13 cellular contexts compared by ENCODE assay signal in the genomic region with DNA sequence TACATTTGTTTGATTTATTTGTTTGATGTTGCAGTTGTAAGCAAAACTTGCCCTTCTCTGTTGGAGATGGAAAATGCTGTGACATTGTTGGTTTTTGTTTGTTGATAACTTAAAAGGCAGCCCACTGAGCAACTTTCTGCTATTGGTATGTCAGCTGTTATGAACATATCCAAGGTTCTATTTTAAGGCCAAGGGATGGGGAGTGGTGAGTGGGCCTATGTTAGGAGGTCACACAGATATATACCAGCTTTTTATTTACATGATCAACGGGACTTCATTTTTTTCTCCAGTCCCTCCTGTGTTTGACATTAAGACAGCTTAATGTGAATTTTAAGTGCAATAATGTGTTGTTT. TPM values are rescaled to one million over a fixed set of nuclear protein-coding genes. Genes with fewer than 3 reads are reported as not detected.
A peak's percentile ranks its signal among the peaks of the same experiment; 100 is the strongest.
DNase-seq lines count a peak whose midpoint lies in the region; ATAC-seq, FAIRE-seq and TF ChIP-seq lines count a peak whose summit lies in the region.
"Had no signal": no experiment of that assay in that cellular context is flagged by ENCODE, and none has a peak within 500 bp of the region (broad histone marks: within the 10 kb centered on the region; RNA-seq: fewer than 3 reads in every experiment).

No MANE protein-coding gene starts in this region.

- 81% methylated on average over 1 of the region's 1 CpG for WGBS in SK-N-SH (ENCODE audit: low lambda C conversion rate)

- no TSS peak for BruUV-seq in endothelial cell of umbilical vein (replicated peaks; lab: Mats Ljungman, UMichigan)

- H3K27me3 ChIP-seq in SK-N-SH (ENCODE audit: insufficient read depth) (no peaks in the 10 kb centered on the region), endothelial cell of umbilical vein (ENCODE audit: control insufficient read depth in 2 of 2, insufficient read depth in 2 of 2, low read length in 2 of 2) (no peaks in the 10 kb centered on the region)

- TF ChIP-seq POLR2A in endothelial cell of umbilical vein (IDR thresholded peaks at IDR 0.05; ENCODE audit: low read depth, low read length): no peak

- H3K4me1 ChIP-seq in SK-N-SH (ENCODE audit: control insufficient read depth in 1 of 2, insufficient read depth in 2 of 2, low read depth in 1 of 2, low read length in 1 of 2) (peaks cover 11 to 34% of the 10 kb centered on the region in 2 experiments; a peak in 3 of 4 replicates), endothelial cell of umbilical vein (ENCODE audit: control insufficient read depth, extremely low read depth, insufficient read depth, low read length) (peaks cover 30% of the 10 kb centered on the region)

- POLR2A ChIA-PET in SK-N-SH (lab: Yijun Ruan, JAX) (no interaction called here), endothelial cell of umbilical vein (lab: Charles Lee) (no interaction called here)

- H3K9me1 ChIP-seq in endothelial cell of umbilical vein (replicated peaks; ENCODE audit: control insufficient read depth, extremely low read depth, insufficient read depth, low read length): no peaks in the 10 kb centered on the region

- peaks cover 99% of the 10 kb centered on the region for H3K79me2 ChIP-seq in SK-N-SH (ENCODE audit: insufficient read depth)
- peaks cover 97% of the 10 kb centered on the region for H3K79me2 ChIP-seq in endothelial cell of umbilical vein (ENCODE audit: control insufficient read depth, insufficient read depth, low read length)

- no peak for TF ChIP-seq RAD21 in SK-N-SH (IDR thresholded peaks at IDR 0.05; ENCODE audit: low read length)

- H3K27me3 Mint-ChIP-seq in natural killer cell treated with Interleukin-12 subunit alpha and Interleukin-12 subunit beta and Interleukin-15 and Interleukin-18, amount 100 ng/mL, for 72 hours: no peaks in the 10 kb centered on the region
- H3K27me3 Mint-ChIP-seq in type B pancreatic cell: no peaks in the 10 kb centered on the region
- H3K27me3 Mint-ChIP-seq: IgD-negative memory B cell; stimulated activated naive B cell treated with anti-CD40 and anti-IgM and Interleukin-4, amounts not matched to agents 10 μg/mL and 1 μg/mL and 100 μg/mL, for 72 hours had no signal

- FAIRE-seq in endothelial cell of umbilical vein (lab: Jason Lieb, UNC): no peak

- CTCF ChIA-PET in SK-N-SH (lab: Yijun Ruan, JAX) (interaction anchor here (1.4 to 2.1 kb wide), 2 partner anchors 748 to 1507 kb away, joined by 4 to 8 read pairs; no protein-coding TSS in a partner anchor), endothelial cell of umbilical vein (lab: Charles Lee) (interaction anchor here (1.1 to 1.9 kb wide), 7 partner anchors 10 to 1508 kb away, joined by 3 to 10 read pairs (median 3); no protein-coding TSS in a partner anchor)

- DNase-seq in SK-N-SH (no peak), endothelial cell of umbilical vein (ENCODE audit: low read depth, low spot score) (no peak), type B pancreatic cell (ENCODE audit: extremely low spot score, unreplicated experiment) (no peak)
- no peak for DNase-seq in natural killer cell treated with Interleukin-12 subunit alpha and Interleukin-12 subunit beta and Interleukin-15 and Interleukin-18, amount 100 ng/mL, for 72 hours (ENCODE audit: low spot score)
- DNase-seq: activated CD8-positive, alpha-beta memory T cell treated with anti-CD3 and anti-CD28 coated beads, Interleukin-2, amount 50 U/mL, for 48 hours; NCI-H446 treated with DMSO at 0.1 percent for 48 hours; stimulated activated naive B cell treated with anti-CD40 and anti-IgM and Interleukin-4, amounts not matched to agents 10 μg/mL and 1 μg/mL and 100 μg/mL, for 72 hours had no signal

- peaks cover 9% of the 10 kb centered on the region for H3K36me3 Mint-ChIP-seq in natural killer cell treated with Interleukin-12 subunit alpha and Interleukin-12 subunit beta and Interleukin-15 and Interleukin-18, amount 100 ng/mL, for 72 hours
- H3K36me3 Mint-ChIP-seq in type B pancreatic cell: no peaks in the 10 kb centered on the region
- H3K36me3 Mint-ChIP-seq: IgD-negative memory B cell; stimulated activated naive B cell treated with anti-CD40 and anti-IgM and Interleukin-4, amounts not matched to agents 10 μg/mL and 1 μg/mL and 100 μg/mL, for 72 hours had no signal

- intact Hi-C loops in endothelial cell of umbilical vein (cut with micrococcal nuclease): no loop called here

- H3K4me3 Mint-ChIP-seq in natural killer cell treated with Interleukin-12 subunit alpha and Interleukin-12 subunit beta and Interleukin-15 and Interleukin-18, amount 100 ng/mL, for 72 hours: peak overlapping the region; percentile 80
- peak overlapping the region; percentile 38 for H3K4me3 Mint-ChIP-seq in type B pancreatic cell
- H3K4me3 Mint-ChIP-seq: IgD-negative memory B cell had no signal

- peaks cover 5% of the 10 kb centered on the region for H3F3A ChIP-seq in SK-N-SH (replicated peaks; ENCODE audit: insufficient read depth)

- ATAC-seq in SK-N-SH treated with all-trans-retinoic acid at 6 μM for 48 hours: no peak
- no peak for ATAC-seq in natural killer cell treated with Interleukin-12 subunit alpha and Interleukin-12 subunit beta and Interleukin-15 and Interleukin-18, amount 100 ng/mL, for 72 hours
- ATAC-seq in HG02840 (IDR thresholded peaks at IDR 0.05; ENCODE audit: low FRiP score, unreplicated experiment): no peak
- no peak for ATAC-seq in GM18861 (IDR thresholded peaks at IDR 0.05; ENCODE audit: unreplicated experiment)
- ATAC-seq in GM18867 (IDR thresholded peaks at IDR 0.05; ENCODE audit: unreplicated experiment): no peak
- ATAC-seq: stimulated activated naive B cell treated with anti-CD40 and anti-IgM and Interleukin-4, amounts not matched to agents 10 μg/mL and 1 μg/mL and 100 μg/mL, for 72 hours had no signal

- H2AFZ ChIP-seq in SK-N-SH (ENCODE audit: low read depth) (no peak overlapping the region), endothelial cell of umbilical vein (ENCODE audit: low read depth, low read length) (no peak overlapping the region)

- H3K9me3 ChIP-seq in SK-N-SH (no peaks in the 10 kb centered on the region), endothelial cell of umbilical vein (replicated peaks; ENCODE audit: control insufficient read depth, insufficient read depth, low read length) (no peaks in the 10 kb centered on the region)

- H3K9me2 ChIP-seq in SK-N-SH: no peaks in the 10 kb centered on the region

- H3K27ac ChIP-seq in SK-N-SH (ENCODE audit: low read depth in 2 of 2, low read length in 1 of 2): peak overlapping the region in 1 of 2 experiments; percentile 1; a peak in 1 of 4 replicates
- H3K27ac ChIP-seq in endothelial cell of umbilical vein (ENCODE audit: insufficient read depth, low read depth, low read length): no peak overlapping the region
- H3K27ac ChIP-seq: 22Rv1 had no signal

- H3K9me3 Mint-ChIP-seq in natural killer cell treated with Interleukin-12 subunit alpha and Interleukin-12 subunit beta and Interleukin-15 and Interleukin-18, amount 100 ng/mL, for 72 hours: no peaks in the 10 kb centered on the region
- no peaks in the 10 kb centered on the region for H3K9me3 Mint-ChIP-seq in type B pancreatic cell
- H3K9me3 Mint-ChIP-seq: IgD-negative memory B cell; stimulated activated naive B cell treated with anti-CD40 and anti-IgM and Interleukin-4, amounts not matched to agents 10 μg/mL and 1 μg/mL and 100 μg/mL, for 72 hours had no signal

- H3K4me1 Mint-ChIP-seq in natural killer cell treated with Interleukin-12 subunit alpha and Interleukin-12 subunit beta and Interleukin-15 and Interleukin-18, amount 100 ng/mL, for 72 hours (ENCODE audit: low read depth in 2 of 2): peaks cover 61 to 72% of the 10 kb centered on the region in 2 donors
- peaks cover 45% of the 10 kb centered on the region for H3K4me1 Mint-ChIP-seq in type B pancreatic cell (ENCODE audit: unreplicated experiment)

- H3K9ac ChIP-seq in SK-N-SH: no peak overlapping the region
- no peak overlapping the region for H3K9ac ChIP-seq in endothelial cell of umbilical vein (replicated peaks; ENCODE audit: extremely low read depth, insufficient read depth, low read length)

- no peak for TF ChIP-seq EP300 in SK-N-SH (IDR thresholded peaks at IDR 0.05; ENCODE audit: borderline replicate concordance in 1 of 2, low read depth in 1 of 2, low read length in 1 of 2)

- peak overlapping the region; percentile 94 to 96 for H3K27ac Mint-ChIP-seq in natural killer cell treated with Interleukin-12 subunit alpha and Interleukin-12 subunit beta and Interleukin-15 and Interleukin-18, amount 100 ng/mL, for 72 hours
- peak overlapping the region; percentile 47 for H3K27ac Mint-ChIP-seq in type B pancreatic cell
- H3K27ac Mint-ChIP-seq: stimulated activated naive B cell treated with anti-CD40 and anti-IgM and Interleukin-4, amounts not matched to agents 10 μg/mL and 1 μg/mL and 100 μg/mL, for 72 hours had no signal

- H4K20me1 ChIP-seq in SK-N-SH (ENCODE audit: insufficient read depth): peaks cover 84% of the 10 kb centered on the region
- peaks cover 26% of the 10 kb centered on the region for H4K20me1 ChIP-seq in endothelial cell of umbilical vein (replicated peaks; ENCODE audit: control insufficient read depth, extremely low read depth, insufficient read depth, low read length)

- H3K4me2 ChIP-seq in SK-N-SH (peak overlapping the region; percentile 64; the same call in 1 of the 2 replicates), endothelial cell of umbilical vein (ENCODE audit: insufficient read depth, low read length) (peak overlapping the region; percentile 98)

- TF ChIP-seq CTCF in SK-N-SH (IDR thresholded peaks at IDR 0.05) (no peak), endothelial cell of umbilical vein (IDR thresholded peaks at IDR 0.05; ENCODE audit: extremely low read depth in 1 of 2, insufficient read depth in 1 of 2, low read depth in 1 of 2, low read length in 2 of 2) (no peak), type B pancreatic cell (conservative IDR thresholded peaks at IDR 0.05) (no peak)

- H3K4me3 ChIP-seq in SK-N-SH (ENCODE audit: low read depth in 2 of 2, low read length in 1 of 2) (peak overlapping the region in 1 of 2 experiments; percentile 1; a peak in 1 of 4 replicates), endothelial cell of umbilical vein (replicated peaks in 1 of 3; ENCODE audit: insufficient read depth in 1 of 3, low read depth in 1 of 3, low read length in 3 of 3) (peak overlapping the region in 1 of 3 experiments; percentile 7)

- peaks cover 0 to 4% of the 10 kb centered on the region in 2 experiments for H3K36me3 ChIP-seq in SK-N-SH (replicated peaks in 1 of 2; ENCODE audit: control insufficient read depth in 1 of 2, insufficient read depth in 2 of 2, low read length in 1 of 2)
- H3K36me3 ChIP-seq in endothelial cell of umbilical vein (ENCODE audit: control insufficient read depth in 2 of 2, extremely low read depth in 1 of 2, insufficient read depth in 2 of 2, low read length in 2 of 2): no peaks in the 10 kb centered on the region

- dilution Hi-C loops in endothelial cell of umbilical vein (cut with MboI; ENCODE audit: extremely low pct_ligation_motif_present, low sequenced_read_pairs): no loop called here

RNA-seq across cellular contexts. Expression of gene QKI, which starts 5.8 kb away (rescaled TPM):
- polyA plus RNA-seq in SK-N-SH (2012; rRNA removed) (51.1 and 67.2 TPM in 2 replicates), endothelial cell of umbilical vein (175 and 178 TPM in 2 replicates)
- 51.1 and 60.4 TPM in 2 replicates for polyA plus RNA-seq in SK-N-SH (2012; cell fraction: cytosol; rRNA removed)
- polyA plus RNA-seq in SK-N-SH (2012; cell fraction: nucleus; rRNA removed): 38.2 and 48.8 TPM in 2 replicates
- total RNA-seq in endothelial cell of umbilical vein (232 and 233 TPM in 2 replicates), type B pancreatic cell (ENCODE audit: low replicate concordance) (50.4 and 150 TPM in 2 replicates)
- polyA plus RNA-seq in endothelial cell of umbilical vein (2011; cell fraction: cytosol; rRNA removed): 152 and 173 TPM in 2 replicates
- 179 and 220 TPM in 2 replicates for polyA plus RNA-seq in endothelial cell of umbilical vein (2011; cell fraction: nucleus; rRNA removed)
- 92.6 and 143 TPM in 2 replicates for polyA plus RNA-seq in endothelial cell of umbilical vein (2012)
- polyA minus RNA-seq in endothelial cell of umbilical vein: 484 and 519 TPM in 2 replicates
- polyA minus RNA-seq in endothelial cell of umbilical vein (2011; cell fraction: cytosol; rRNA and poly(A)+ RNA removed): 83.3 TPM
- 324 and 418 TPM in 2 replicates for polyA minus RNA-seq in endothelial cell of umbilical vein (2011; cell fraction: nucleus; rRNA and poly(A)+ RNA removed)
- total RNA-seq in natural killer cell treated with Interleukin-12 subunit alpha and Interleukin-12 subunit beta and Interleukin-15 and Interleukin-18, amount 100 ng/mL, for 72 hours: 100 to 1,000 TPM in 1 of 2 donors, 10 to 100 TPM in 1; 91.8 to 123 TPM
